In the genomic region with DNA sequence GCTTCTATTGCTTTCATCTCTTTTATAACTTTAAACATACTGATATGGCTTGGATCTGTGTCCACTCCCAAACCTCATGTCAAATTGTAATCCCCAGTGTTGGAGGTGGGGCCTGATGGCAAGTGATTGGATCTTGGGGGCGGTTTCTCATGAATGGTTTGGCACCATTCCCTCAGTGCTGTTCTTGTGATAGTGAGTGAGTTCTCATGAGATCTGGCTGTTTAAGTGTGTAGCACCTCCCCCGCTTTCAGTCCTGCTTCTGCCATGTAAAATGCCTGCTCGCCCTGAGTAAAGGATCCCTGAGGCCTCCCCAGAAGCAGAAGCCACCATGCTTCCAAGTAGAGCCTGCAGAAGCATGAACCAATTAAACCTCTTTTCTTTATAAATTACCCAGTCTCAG, we compare ENCODE assay signal across 1 cellular context.
TF ChIP-seq lines count a peak whose summit lies in the region.

No MANE protein-coding gene starts in this region.

TF ChIP-seq in IMR-90, 13 proteins besides CTCF, POLR2A, EP300 and RAD21 (continued from another document):
- no peak for TF ChIP-seq FOS (IDR thresholded peaks at IDR 0.05; ENCODE audit: low read depth, low read length)
- TF ChIP-seq CEBPB (IDR thresholded peaks at IDR 0.05; ENCODE audit: low read depth, low read length) = no peak
- TF ChIP-seq, protein P1, sequence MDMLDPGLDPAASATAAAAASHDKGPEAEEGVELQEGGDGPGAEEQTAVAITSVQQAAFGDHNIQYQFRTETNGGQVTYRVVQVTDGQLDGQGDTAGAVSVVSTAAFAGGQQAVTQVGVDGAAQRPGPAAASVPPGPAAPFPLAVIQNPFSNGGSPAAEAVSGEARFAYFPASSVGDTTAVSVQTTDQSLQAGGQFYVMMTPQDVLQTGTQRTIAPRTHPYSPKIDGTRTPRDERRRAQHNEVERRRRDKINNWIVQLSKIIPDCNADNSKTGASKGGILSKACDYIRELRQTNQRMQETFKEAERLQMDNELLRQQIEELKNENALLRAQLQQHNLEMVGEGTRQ (IDR thresholded peaks at IDR 0.05; ENCODE audit: low read depth, low read length) = no peak
- no peak for TF ChIP-seq RCOR1 (IDR thresholded peaks at IDR 0.05; ENCODE audit: insufficient replicate concordance, low read length)
- TF ChIP-seq, protein P2, sequence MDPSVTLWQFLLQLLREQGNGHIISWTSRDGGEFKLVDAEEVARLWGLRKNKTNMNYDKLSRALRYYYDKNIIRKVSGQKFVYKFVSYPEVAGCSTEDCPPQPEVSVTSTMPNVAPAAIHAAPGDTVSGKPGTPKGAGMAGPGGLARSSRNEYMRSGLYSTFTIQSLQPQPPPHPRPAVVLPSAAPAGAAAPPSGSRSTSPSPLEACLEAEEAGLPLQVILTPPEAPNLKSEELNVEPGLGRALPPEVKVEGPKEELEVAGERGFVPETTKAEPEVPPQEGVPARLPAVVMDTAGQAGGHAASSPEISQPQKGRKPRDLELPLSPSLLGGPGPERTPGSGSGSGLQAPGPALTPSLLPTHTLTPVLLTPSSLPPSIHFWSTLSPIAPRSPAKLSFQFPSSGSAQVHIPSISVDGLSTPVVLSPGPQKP (IDR thresholded peaks at IDR 0.05; ENCODE audit: borderline replicate concordance, low read depth, low read length) = no peak
- TF ChIP-seq SMC3 (IDR thresholded peaks at IDR 0.05; ENCODE audit: low read depth, low read length) = no peak
- no peak for TF ChIP-seq RFX5 (IDR thresholded peaks at IDR 0.05; ENCODE audit: low read depth, low read length)
- TF ChIP-seq MAFK (IDR thresholded peaks at IDR 0.05; ENCODE audit: low read depth, low read length) = no peak
- no peak for TF ChIP-seq BHLHE40 (IDR thresholded peaks at IDR 0.05; ENCODE audit: low read depth, low read length)
- no peak for TF ChIP-seq NFE2L2 (IDR thresholded peaks at IDR 0.05; ENCODE audit: low read depth, low read length)
TF ChIP-seq in IMR-90: peak in this region for 0.
